Comparison of ENCODE assay signal across 19 cellular contexts in the genomic region with DNA sequence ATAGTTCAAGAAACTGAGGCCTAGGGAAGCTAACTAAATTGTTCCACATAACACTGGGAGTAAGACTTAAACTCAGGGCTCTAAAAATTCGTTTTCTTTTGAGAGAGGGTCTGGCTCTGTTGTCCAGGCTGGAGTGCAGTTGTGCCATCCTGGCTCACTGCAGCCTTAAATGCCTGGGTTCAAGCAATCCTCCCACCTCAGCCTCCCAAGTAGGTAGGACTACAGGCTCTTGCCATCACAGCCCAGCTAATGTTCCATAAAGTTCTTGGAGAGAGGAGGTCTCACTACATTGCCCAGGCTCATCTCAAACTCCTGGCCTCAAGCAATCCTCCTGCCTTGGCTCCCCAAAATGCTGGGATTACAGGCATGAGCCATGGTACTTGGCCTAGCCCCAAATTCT. TPM values are rescaled to one million over a fixed set of nuclear protein-coding genes. Genes with fewer than 3 reads are reported as not detected.
DNase-seq lines count a peak whose midpoint lies in the region; ATAC-seq and TF ChIP-seq lines count a peak whose summit lies in the region.
"Had no signal": no experiment of that assay in that cellular context is flagged by ENCODE, and none has a peak within 500 bp of the region (broad histone marks: within the 10 kb centered on the region; RNA-seq: fewer than 3 reads in every experiment).

No MANE protein-coding gene starts in this region.

- no peak for DNase-seq in activated CD8-positive, alpha-beta T cell treated with anti-CD3 and anti-CD28 coated beads, Interleukin-2, amount 10 ng/mL, durations not matched to agents 7 days and 5 days
- no peak for DNase-seq in activated CD8-positive, alpha-beta T cell treated with anti-CD3 and anti-CD28 coated beads for 36 hours
- DNase-seq in WTC11 (ENCODE audit: low spot score), result no peak
- DNase-seq in amniotic stem cell (lab: John Stamatoyannopoulos, UW), result no peak
- DNase-seq in activated CD4-positive, alpha-beta T cell treated with anti-CD3 and anti-CD28 coated beads for 4 hours, result no peak
- DNase-seq: AML-193; Caco-2; CD4-positive, alpha-beta T cell; DMS153; DMS79 had no signal

- no peak overlapping the region for H3K4me3 Mint-ChIP-seq in activated CD8-positive, alpha-beta T cell treated with anti-CD3 and anti-CD28 coated beads, Interleukin-2, amount 10 ng/mL, durations not matched to agents 7 days and 5 days
- no peak overlapping the region for H3K4me3 Mint-ChIP-seq in activated CD8-positive, alpha-beta T cell treated with anti-CD3 and anti-CD28 coated beads for 36 hours
- no peak overlapping the region for H3K4me3 Mint-ChIP-seq in WTC11
- H3K4me3 Mint-ChIP-seq: CD4-positive, alpha-beta T cell had no signal

- ATAC-seq in activated CD8-positive, alpha-beta T cell treated with anti-CD3 and anti-CD28 coated beads, Interleukin-2, amount 10 ng/mL, durations not matched to agents 7 days and 5 days, result no peak
- no peak for ATAC-seq in activated CD8-positive, alpha-beta T cell treated with anti-CD3 and anti-CD28 coated beads for 36 hours
- no peak for ATAC-seq in WTC11
- ATAC-seq in GM21447 (IDR thresholded peaks at IDR 0.05; ENCODE audit: unreplicated experiment), result no peak
- ATAC-seq: A549, GM12878, HepG2 had no signal

- H3K4me1 ChIP-seq in HEK293 (ENCODE audit: control insufficient read depth, insufficient read depth, low read length), result no peaks in the 10 kb centered on the region
- H3K4me1 ChIP-seq: A549, Caco-2 had no signal

- H3K9me3 ChIP-seq in HEK293 (ENCODE audit: control insufficient read depth, insufficient read depth, low read depth, low read length), result no peaks in the 10 kb centered on the region
- H3K9me3 ChIP-seq: A549, Caco-2 had no signal

- no peak overlapping the region for H3K27ac ChIP-seq in HEK293 (ENCODE audit: extremely low read depth, low read depth, low read length)
- H3K27ac ChIP-seq: 22Rv1, A549, C4-2B, GM23248, KMS-11 had no signal

- intact Hi-C loops in activated CD8-positive, alpha-beta T cell treated with anti-CD3 and anti-CD28 coated beads for 36 hours (cut with micrococcal nuclease), result no loop called here

- no peaks in the 10 kb centered on the region for H3K27me3 Mint-ChIP-seq in activated CD8-positive, alpha-beta T cell treated with anti-CD3 and anti-CD28 coated beads, Interleukin-2, amount 10 ng/mL, durations not matched to agents 7 days and 5 days (ENCODE audit: low read depth)
- H3K27me3 Mint-ChIP-seq in activated CD8-positive, alpha-beta T cell treated with anti-CD3 and anti-CD28 coated beads for 36 hours, result no peaks in the 10 kb centered on the region
- H3K27me3 Mint-ChIP-seq in WTC11 (ENCODE audit: low read depth), result no peaks in the 10 kb centered on the region
- H3K27me3 Mint-ChIP-seq: CD4-positive, alpha-beta T cell had no signal

- POLR2A ChIA-PET in activated CD8-positive, alpha-beta T cell treated with anti-CD3 and anti-CD28 coated beads, Interleukin-2, amount 10 ng/mL, durations not matched to agents 7 days and 5 days (lab: Charles Lee), result interaction anchor here (0.6 to 1.9 kb wide), 3 partner anchors 9 to 920 kb away, joined by 3 to 9 read pairs (median 4); a partner anchor contains a TSS
- POLR2A ChIA-PET in activated CD8-positive, alpha-beta T cell treated with anti-CD3 and anti-CD28 coated beads for 36 hours (lab: Charles Lee), result interaction anchor here (1.0 to 1.6 kb wide), 2 partner anchors 14 to 15 kb away, joined by 4 to 6 read pairs; no protein-coding TSS in a partner anchor
- POLR2A ChIA-PET in HEK293 (lab: Yijun Ruan, JAX) (interaction anchor here (1.0 kb wide), 1 partner anchor 11 kb away, joined by 3 read pairs; a partner anchor contains a TSS), WTC11 (lab: Charles Lee) (no interaction called here)

- peaks cover 49% of the 10 kb centered on the region for H3K36me3 Mint-ChIP-seq in activated CD8-positive, alpha-beta T cell treated with anti-CD3 and anti-CD28 coated beads, Interleukin-2, amount 10 ng/mL, durations not matched to agents 7 days and 5 days (ENCODE audit: low read depth)
- H3K36me3 Mint-ChIP-seq in activated CD8-positive, alpha-beta T cell treated with anti-CD3 and anti-CD28 coated beads for 36 hours (ENCODE audit: low read depth), result peaks cover 36% of the 10 kb centered on the region
- peaks cover 29% of the 10 kb centered on the region for H3K36me3 Mint-ChIP-seq in WTC11

- H3K36me3 ChIP-seq in HEK293 (ENCODE audit: control insufficient read depth in 2 of 2, insufficient read depth in 1 of 2, low read length in 2 of 2), result peaks cover 17 to 62% of the 10 kb centered on the region in 2 experiments

- H3K9me3 Mint-ChIP-seq in activated CD8-positive, alpha-beta T cell treated with anti-CD3 and anti-CD28 coated beads, Interleukin-2, amount 10 ng/mL, durations not matched to agents 7 days and 5 days (ENCODE audit: insufficient read depth), result no peaks in the 10 kb centered on the region
- no peaks in the 10 kb centered on the region for H3K9me3 Mint-ChIP-seq in activated CD8-positive, alpha-beta T cell treated with anti-CD3 and anti-CD28 coated beads for 36 hours
- H3K9me3 Mint-ChIP-seq in WTC11, result peaks cover 5% of the 10 kb centered on the region
- H3K9me3 Mint-ChIP-seq: CD4-positive, alpha-beta T cell had no signal

- CTCF ChIA-PET in activated CD8-positive, alpha-beta T cell treated with anti-CD3 and anti-CD28 coated beads, Interleukin-2, amount 10 ng/mL, durations not matched to agents 7 days and 5 days (lab: Charles Lee), result interaction anchor here (0.6 to 3.3 kb wide), 4 partner anchors 9 to 109 kb away, joined by 3 to 15 read pairs (median 9); a partner anchor contains a TSS
- CTCF ChIA-PET in activated CD8-positive, alpha-beta T cell treated with anti-CD3 and anti-CD28 coated beads for 36 hours (lab: Charles Lee), result interaction anchor here (1.0 to 2.2 kb wide), 3 partner anchors 12 to 35 kb away, joined by 3 to 7 read pairs (median 4); no protein-coding TSS in a partner anchor
- CTCF ChIA-PET in HEK293 (lab: Yijun Ruan, JAX) (no interaction called here), WTC11 (lab: Charles Lee) (no interaction called here)

- H3K27ac Mint-ChIP-seq in activated CD8-positive, alpha-beta T cell treated with anti-CD3 and anti-CD28 coated beads, Interleukin-2, amount 10 ng/mL, durations not matched to agents 7 days and 5 days, result peak overlapping the region; percentile 39
- no peak overlapping the region for H3K27ac Mint-ChIP-seq in activated CD8-positive, alpha-beta T cell treated with anti-CD3 and anti-CD28 coated beads for 36 hours
- no peak overlapping the region for H3K27ac Mint-ChIP-seq in WTC11
- H3K27ac Mint-ChIP-seq: CD4-positive, alpha-beta T cell had no signal

- H3K4me3 ChIP-seq in HEK293 (ENCODE audit: low read depth, low read length), result no peak overlapping the region
- H3K4me3 ChIP-seq: A549, GM12878, GM23248 had no signal

- peaks cover 12% of the 10 kb centered on the region for H3K4me1 Mint-ChIP-seq in activated CD8-positive, alpha-beta T cell treated with anti-CD3 and anti-CD28 coated beads, Interleukin-2, amount 10 ng/mL, durations not matched to agents 7 days and 5 days (ENCODE audit: low read depth)
- H3K4me1 Mint-ChIP-seq in activated CD8-positive, alpha-beta T cell treated with anti-CD3 and anti-CD28 coated beads for 36 hours (ENCODE audit: low read depth), result peaks cover 28% of the 10 kb centered on the region
- H3K4me1 Mint-ChIP-seq in WTC11, result no peaks in the 10 kb centered on the region

- no peak for TF ChIP-seq CTCF in activated CD8-positive, alpha-beta T cell treated with anti-CD3 and anti-CD28 coated beads for 36 hours (IDR thresholded peaks at IDR 0.05)
- TF ChIP-seq CTCF in HEK293 (tag by site-specific recombination; IDR thresholded peaks at IDR 0.05) (no peak), WTC11 (IDR thresholded peaks at IDR 0.05) (no peak)

TF ChIP-seq in HEK293, 187 proteins besides CTCF, POLR2A, EP300 and RAD21 (continues in another document):
- TF ChIP-seq MEIS1 (CRISPR knock-in tag; IDR thresholded peaks at IDR 0.05; ENCODE audit: borderline replicate concordance) (no peak), KLF1 (tag by site-specific recombination; IDR thresholded peaks at IDR 0.05) (no peak), ZNF121 (tag by site-specific recombination; IDR thresholded peaks at IDR 0.05) (peak; percentile 70), ZNF830 (tag by site-specific recombination; IDR thresholded peaks at IDR 0.05; ENCODE audit: low read depth) (no peak), ZNF274 (IDR thresholded peaks at IDR 0.05; ENCODE audit: low read length) (no peak), ZNF274 (tag by site-specific recombination; IDR thresholded peaks at IDR 0.05; ENCODE audit: borderline replicate concordance) (no peak)
- TF ChIP-seq, protein P1, sequence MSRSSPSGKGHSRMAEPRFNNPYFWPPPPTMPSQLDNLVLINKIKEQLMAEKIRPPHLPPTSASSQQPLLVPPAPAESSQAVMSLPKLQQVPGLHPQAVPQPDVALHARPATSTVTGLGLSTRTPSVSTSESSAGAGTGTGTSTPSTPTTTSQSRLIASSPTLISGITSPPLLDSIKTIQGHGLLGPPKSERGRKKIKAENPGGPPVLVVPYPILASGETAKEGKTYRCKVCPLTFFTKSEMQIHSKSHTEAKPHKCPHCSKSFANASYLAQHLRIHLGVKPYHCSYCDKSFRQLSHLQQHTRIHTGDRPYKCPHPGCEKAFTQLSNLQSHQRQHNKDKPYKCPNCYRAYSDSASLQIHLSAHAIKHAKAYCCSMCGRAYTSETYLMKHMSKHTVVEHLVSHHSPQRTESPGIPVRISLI (tag by site-specific recombination; IDR thresholded peaks at IDR 0.05), result no peak

TF ChIP-seq in WTC11, 78 proteins besides CTCF, POLR2A, EP300 and RAD21 (continues in another document):
- TF ChIP-seq ZNF121 (CRISPR knock-in tag; IDR thresholded peaks at IDR 0.05), result peak; percentile 72; the same call in 1 of the 2 replicates

RNA-seq across cellular contexts. Expression of a gene that starts 10.7 kb away (rescaled TPM):
- 10 to 100 TPM; 15.8 to 18.2 TPM for total RNA-seq in activated CD8-positive, alpha-beta T cell treated with anti-CD3 and anti-CD28 coated beads, Interleukin-2, amount 10 ng/mL, durations not matched to agents 7 days and 5 days
- 10 to 100 TPM; 10.1 to 10.4 TPM for total RNA-seq in activated CD8-positive, alpha-beta T cell treated with anti-CD3 and anti-CD28 coated beads for 36 hours
- total RNA-seq in WTC11 (2021), result 10.1 to 10.7 TPM (median 10.3 TPM) in 3 replicates

Comparison
In these comparisons a context has a peak if more than half of its experiments do, and no peak if none do; other contexts are left out.
1. CTCF ChIA-PET loops: an anchor here in activated CD8-positive, alpha-beta T cell treated with anti-CD3 and anti-CD28 coated beads, Interleukin-2, amount 10 ng/mL, durations not matched to agents 7 days and 5 days (0.6 to 3.3 kb wide) and activated CD8-positive, alpha-beta T cell treated with anti-CD3 and anti-CD28 coated beads for 36 hours (1.0 to 2.2 kb wide); none called in HEK293 and WTC11.